ENCODE assay signal across 25 cellular contexts in genomic region chr12:106280101-106280500, GRCh38. TPM values are rescaled to one million over a fixed set of nuclear protein-coding genes. Genes with fewer than 3 reads are reported as not detected.
A peak's percentile ranks its signal among the peaks of the same experiment; 100 is the strongest.
DNase-seq lines count a peak whose midpoint lies in the region; ATAC-seq, FAIRE-seq and TF ChIP-seq lines count a peak whose summit lies in the region.
"Had no signal": no experiment of that assay in that cellular context is flagged by ENCODE, and none has a peak within 500 bp of the region (broad histone marks: within the 10 kb centered on the region; RNA-seq: fewer than 3 reads in every experiment).

No MANE protein-coding gene starts in this region.

- 62 to 72% methylated on average over 4 of the region's 4 CpGs for WGBS in tibial nerve, 2 donors

- H3K4me3 ChIP-seq in left ventricle myocardium inferior (no peak overlapping the region), right atrium auricular region (no peak overlapping the region), HL-60 (replicated peaks; ENCODE audit: insufficient read depth, low read length) (no peak overlapping the region), tibial nerve (no peak overlapping the region)
- H3K4me3 ChIP-seq: HAP-1, PC-9, SJSA1 had no signal

- no peak for FAIRE-seq in GM12891 (lab: Jason Lieb, UNC)
- FAIRE-seq: HTR-8/SVneo had no signal

- DNase-seq in left ventricle myocardium inferior (no peak), right atrium auricular region (ENCODE audit: low spot score) (no peak), HL-60 (ENCODE audit: low read depth in 1 of 2, low spot score in 1 of 2) (peak in 1 of 2 experiments; percentile 53), left lobe of liver (ENCODE audit: low spot score) (no peak), GM12891 (ENCODE audit: insufficient read length, low spot score) (no peak), RPMI8226 (no peak), tibial nerve (ENCODE audit: low spot score in 2 of 2) (no peak)
- DNase-seq: BE2C, Calu3, GOT3, HFFc6, KBM-7, MV-4-11, NCI-H1105, NCI-H1436 treated with DMSO at 0.1 percent for 48 hours, NCI-H187 treated with DMSO at 0.1 percent for 48 hours, NCI-H2171 treated with DMSO at 0.1 percent for 48 hours, NCI-H345, NCI-H524, NCI-H82, PC-9, Right ventricle myocardium superior had no signal

- H3K36me3 ChIP-seq in left ventricle myocardium inferior, result no peaks in the 10 kb centered on the region
- H3K36me3 ChIP-seq in right atrium auricular region, result no peaks in the 10 kb centered on the region
- H3K36me3 ChIP-seq in tibial nerve, result no peaks in the 10 kb centered on the region
- H3K36me3 ChIP-seq: BE2C, HAP-1, SJSA1 had no signal

- H3K9me3 ChIP-seq in left ventricle myocardium inferior (replicated peaks) (peaks cover 7% of the 10 kb centered on the region), right atrium auricular region (peaks cover 0 to 8% of the 10 kb centered on the region in 2 donors), tibial nerve (peaks cover 0 to 8% (median 0%) of the 10 kb centered on the region in 4 donors)
- H3K9me3 ChIP-seq: BE2C, HAP-1 had no signal

- TF ChIP-seq EP300 in tibial nerve (IDR thresholded peaks at IDR 0.05), result no peak

- TF ChIP-seq POLR2A in GM12891 (IDR thresholded peaks at IDR 0.05; ENCODE audit: low read depth, low read length) (no peak), tibial nerve (IDR thresholded peaks at IDR 0.05) (no peak)

- H3K27ac ChIP-seq in left ventricle myocardium inferior (replicated peaks), result peak overlapping the region; percentile 5
- H3K27ac ChIP-seq in right atrium auricular region, result no peak overlapping the region
- peak overlapping the region; percentile 63 for H3K27ac ChIP-seq in HL-60 (replicated peaks)
- no peak overlapping the region for H3K27ac ChIP-seq in tibial nerve
- H3K27ac ChIP-seq: PC-9, SJSA1 had no signal

- ATAC-seq in left lobe of liver, result peak; percentile 53

- TF ChIP-seq CTCF in left ventricle myocardium inferior (IDR thresholded peaks at IDR 0.05; ENCODE audit: borderline replicate concordance), result no peak
- TF ChIP-seq CTCF in right atrium auricular region (IDR thresholded peaks at IDR 0.05), result no peak
- no peak for TF ChIP-seq CTCF in HL-60 (IDR thresholded peaks at IDR 0.05; ENCODE audit: insufficient read depth, low read length)
- no peak for TF ChIP-seq CTCF in tibial nerve (IDR thresholded peaks at IDR 0.05)

- H3K27me3 ChIP-seq in left ventricle myocardium inferior (ENCODE audit: low read depth) (no peaks in the 10 kb centered on the region), right atrium auricular region (no peaks in the 10 kb centered on the region), HL-60 (ENCODE audit: insufficient read depth, poor library complexity, severe bottlenecking) (peaks cover 14% of the 10 kb centered on the region), tibial nerve (no peaks in the 10 kb centered on the region)
- H3K27me3 ChIP-seq: SJSA1 had no signal

- H3K4me1 ChIP-seq in left ventricle myocardium inferior (peaks cover 32% of the 10 kb centered on the region), right atrium auricular region (peaks cover 0 to 18% of the 10 kb centered on the region in 2 donors), tibial nerve (no peaks in the 10 kb centered on the region)
- H3K4me1 ChIP-seq: BE2C, SJSA1 had no signal

- intact Hi-C loops in left ventricle myocardium inferior (cut with micrococcal nuclease), result loop anchor here (5.0 kb wide), 1 partner anchor 53 kb away; no protein-coding TSS in a partner anchor

TF ChIP-seq in GM12891, 5 proteins besides CTCF, POLR2A, EP300 and RAD21:
- TF ChIP-seq SPI1 (IDR thresholded peaks at IDR 0.05; ENCODE audit: low read depth, low read length) (no peak), TAF1 (IDR thresholded peaks at IDR 0.05; ENCODE audit: low read depth, low read length) (no peak), POLR2AphosphoS5 (IDR thresholded peaks at IDR 0.05; ENCODE audit: low read depth, low read length) (no peak), POU2F2 (IDR thresholded peaks at IDR 0.05; ENCODE audit: low read depth, low read length) (no peak), PAX5 (IDR thresholded peaks at IDR 0.05; ENCODE audit: insufficient read depth, low read length, severe bottlenecking) (no peak)

RNA-seq across cellular contexts. Expression of gene TCP11L2, which starts 22.4 kb away (rescaled TPM):
- total RNA-seq in left ventricle myocardium inferior, result 126 TPM
- total RNA-seq in right atrium auricular region, result 10 to 100 TPM; 34.0 to 59.1 TPM
- total RNA-seq in left lobe of liver, result 8.9 TPM
- polyA plus RNA-seq in GM12891 (2012; ENCODE audit: low read depth, missing spikeins), result 0.65 TPM
- 10 to 100 TPM; 21.6 to 34.9 (median 29.8) TPM for total RNA-seq in tibial nerve

RNA-seq across cellular contexts. Expression of gene CKAP4, which starts 32.3 kb away (rescaled TPM):
- 51.8 TPM for total RNA-seq in left ventricle myocardium inferior
- 10 to 100 TPM; 50.1 to 56.8 TPM for total RNA-seq in right atrium auricular region
- 22.6 TPM for total RNA-seq in left lobe of liver
- polyA plus RNA-seq in GM12891 (2012; ENCODE audit: low read depth, missing spikeins), result 5.0 TPM
- total RNA-seq in tibial nerve, result 10 to 100 TPM; 29.9 to 49.5 (median 38.7) TPM

Comparison
In these comparisons a context has a peak if more than half of its experiments do, and no peak if none do; other contexts are left out.
1. H3K27ac ChIP-seq: peak in left ventricle myocardium inferior (single experiment) and HL-60 (single experiment); none in right atrium auricular region (0 of 2) and tibial nerve (0 of 4).